In the genomic region with DNA sequence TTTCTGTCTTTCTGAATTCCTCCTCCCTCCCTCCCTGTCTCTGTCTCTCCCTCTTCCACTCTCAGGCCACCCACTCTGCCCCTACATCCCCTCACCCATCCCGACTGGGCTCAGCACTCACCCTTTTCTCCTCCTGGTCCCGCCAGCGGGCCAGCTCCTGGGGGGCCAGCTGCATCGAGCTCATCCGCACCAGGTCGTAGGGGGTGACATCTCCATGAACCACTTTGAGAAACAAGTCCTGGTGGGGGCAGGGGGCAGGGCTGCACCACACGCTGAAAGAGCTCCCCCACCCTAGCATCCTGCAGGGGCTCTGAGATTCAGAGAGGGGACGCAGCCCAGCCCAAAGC, we compare ENCODE assay signal across 1 cellular context.
TF ChIP-seq lines count a peak whose summit lies in the region.

No MANE protein-coding gene starts in this region.

TF ChIP-seq in HEK293, 187 proteins besides CTCF, POLR2A, EP300 and RAD21 (continued from another document):
- TF ChIP-seq ZNF645 (tag by site-specific recombination; IDR thresholded peaks at IDR 0.05) (no peak), ZSCAN30 (tag by site-specific recombination; IDR thresholded peaks at IDR 0.05) (no peak), ELK4 (IDR thresholded peaks at IDR 0.05; ENCODE audit: borderline replicate concordance, low read depth, low read length) (no peak), EGR2 (tag by site-specific recombination; IDR thresholded peaks at IDR 0.05; ENCODE audit: low read depth) (no peak)
